25 cellular contexts compared by ENCODE assay signal in the genomic region with DNA sequence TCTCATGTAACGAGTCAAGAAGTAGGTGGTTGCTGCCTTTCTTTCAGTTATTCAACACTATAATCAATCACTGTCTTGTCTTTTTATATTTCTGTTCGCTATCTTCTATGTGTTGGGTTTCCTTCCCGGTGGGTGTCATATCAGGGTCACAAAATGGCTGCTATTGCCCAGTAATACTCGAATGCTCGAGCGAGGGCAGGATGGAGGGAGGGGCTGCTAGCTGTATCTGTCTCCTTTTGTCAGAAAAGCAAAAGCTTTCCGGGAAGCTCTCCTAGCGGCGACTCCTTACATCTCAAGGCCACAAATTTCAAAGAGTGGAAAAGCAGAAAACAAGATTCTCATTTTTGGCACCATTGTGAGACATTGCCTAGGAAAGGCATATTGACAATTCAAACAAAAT. TPM values are rescaled to one million over a fixed set of nuclear protein-coding genes. Genes with fewer than 3 reads are reported as not detected.
DNase-seq lines count a peak whose midpoint lies in the region; ATAC-seq and TF ChIP-seq lines count a peak whose summit lies in the region.
"Had no signal": no experiment of that assay in that cellular context is flagged by ENCODE, and none has a peak within 500 bp of the region (broad histone marks: within the 10 kb centered on the region; RNA-seq: fewer than 3 reads in every experiment).

No MANE protein-coding gene starts in this region.

- no peak overlapping the region for H4K91ac ChIP-seq in neuronal stem cell (ENCODE audit: low read depth, low read length, poor library complexity)

- H3K23ac ChIP-seq in neuronal stem cell (ENCODE audit: low read depth, low read length, poor library complexity) = no peak overlapping the region

- 0 out of 2 replicates have a peak, but pooled peaks cover 8% of the 10 kb centered on the region for H3K4me1 Mint-ChIP-seq in WTC11
- H3K4me1 Mint-ChIP-seq in nephron progenitor cell = no peaks in the 10 kb centered on the region
- H3K4me1 Mint-ChIP-seq in activated T-helper 2 cell treated with anti-CD3 and anti-CD28 coated beads, Interferon-gamma antibody, Interleukin-2, Interleukin-4, amounts not matched to agents 10 μg/mL and 5 μg/mL and 100 μg/mL, durations not matched to agents 14 hours and 24 hours and 36 hours (ENCODE audit: low read depth) = peaks cover 4% of the 10 kb centered on the region
- H3K4me1 Mint-ChIP-seq: CD8-positive, alpha-beta memory T cell had no signal

- H3K9me3 ChIP-seq in neuronal stem cell (replicated peaks in 1 of 2; ENCODE audit: control insufficient read depth in 2 of 2, insufficient read depth in 1 of 2, low read depth in 1 of 2, low read length in 2 of 2) = no peaks in the 10 kb centered on the region
- H3K9me3 ChIP-seq: A549; BE2C; BLaER1 treated with 17β-estradiol and CSF1 and Interleukin-3, amounts not matched to agents 10 nM and 100 nM; HAP-1 had no signal

- POLR2A ChIA-PET in WTC11 (lab: Charles Lee) = no interaction called here

- H3K18ac ChIP-seq in neuronal stem cell (ENCODE audit: low read length) = no peak overlapping the region

- H3K4me3 Mint-ChIP-seq in WTC11 (no peak overlapping the region), nephron progenitor cell (no peak overlapping the region)
- H3K4me3 Mint-ChIP-seq in activated T-helper 2 cell treated with anti-CD3 and anti-CD28 coated beads, Interferon-gamma antibody, Interleukin-2, Interleukin-4, amounts not matched to agents 10 μg/mL and 5 μg/mL and 100 μg/mL, durations not matched to agents 14 hours and 24 hours and 36 hours (ENCODE audit: low read depth) = no peak overlapping the region
- H3K4me3 Mint-ChIP-seq: CD14-positive monocyte; CD4-positive, alpha-beta T cell; CD8-positive, alpha-beta memory T cell; HFFc6 had no signal

- H3K27ac ChIP-seq in neuronal stem cell (replicated peaks; ENCODE audit: low read length) = no peak overlapping the region
- H3K27ac ChIP-seq: A549; BLaER1 treated with 17β-estradiol and CSF1 and Interleukin-3, amounts not matched to agents 10 nM and 100 nM had no signal

- H3K4ac ChIP-seq in neuronal stem cell (ENCODE audit: low read length) = no peak overlapping the region

- H3K27me3 Mint-ChIP-seq in WTC11 (ENCODE audit: low read depth) (no peaks in the 10 kb centered on the region), nephron progenitor cell (ENCODE audit: low read depth, poor library complexity) (peaks cover 2% of the 10 kb centered on the region)
- peaks cover 3% of the 10 kb centered on the region for H3K27me3 Mint-ChIP-seq in activated T-helper 2 cell treated with anti-CD3 and anti-CD28 coated beads, Interferon-gamma antibody, Interleukin-2, Interleukin-4, amounts not matched to agents 10 μg/mL and 5 μg/mL and 100 μg/mL, durations not matched to agents 14 hours and 24 hours and 36 hours (ENCODE audit: low read depth)
- H3K27me3 Mint-ChIP-seq: CD4-positive, alpha-beta T cell; CD8-positive, alpha-beta memory T cell had no signal

- H3K4me3 ChIP-seq in neuronal stem cell (ENCODE audit: low read length in 2 of 2) = no peak overlapping the region
- H3K4me3 ChIP-seq: A549; BLaER1 treated with 17β-estradiol and CSF1 and Interleukin-3, amounts not matched to agents 10 nM and 100 nM; GM12878; HAP-1 had no signal

- H3K9ac ChIP-seq in neuronal stem cell (ENCODE audit: low read depth, low read length, poor library complexity) = no peak overlapping the region
- H3K9ac ChIP-seq: BLaER1 treated with 17β-estradiol and CSF1 and Interleukin-3, amounts not matched to agents 10 nM and 100 nM had no signal

- no peak overlapping the region for H3K14ac ChIP-seq in neuronal stem cell (ENCODE audit: low read length)

- no peak overlapping the region for H4K8ac ChIP-seq in neuronal stem cell (ENCODE audit: low read depth, low read length)

- H3K79me1 ChIP-seq in neuronal stem cell (ENCODE audit: low read depth, low read length) = no peaks in the 10 kb centered on the region

- H3K36me3 Mint-ChIP-seq in WTC11 (no peaks in the 10 kb centered on the region), nephron progenitor cell (ENCODE audit: low read depth) (no peaks in the 10 kb centered on the region)
- H3K36me3 Mint-ChIP-seq in activated T-helper 2 cell treated with anti-CD3 and anti-CD28 coated beads, Interferon-gamma antibody, Interleukin-2, Interleukin-4, amounts not matched to agents 10 μg/mL and 5 μg/mL and 100 μg/mL, durations not matched to agents 14 hours and 24 hours and 36 hours (ENCODE audit: low read depth) = no peaks in the 10 kb centered on the region

- no peaks in the 10 kb centered on the region for H3K9me3 Mint-ChIP-seq in WTC11
- no peaks in the 10 kb centered on the region for H3K9me3 Mint-ChIP-seq in nephron progenitor cell
- H3K9me3 Mint-ChIP-seq in activated T-helper 2 cell treated with anti-CD3 and anti-CD28 coated beads, Interferon-gamma antibody, Interleukin-2, Interleukin-4, amounts not matched to agents 10 μg/mL and 5 μg/mL and 100 μg/mL, durations not matched to agents 14 hours and 24 hours and 36 hours = no peaks in the 10 kb centered on the region
- H3K9me3 Mint-ChIP-seq: CD14-positive monocyte; CD4-positive, alpha-beta T cell; CD8-positive, alpha-beta memory T cell; HFFc6 had no signal

- intact Hi-C loops in activated T-helper 2 cell treated with anti-CD3 and anti-CD28 coated beads, Interferon-gamma antibody, Interleukin-2, Interleukin-4, amounts not matched to agents 10 μg/mL and 5 μg/mL and 100 μg/mL, durations not matched to agents 14 hours and 24 hours and 36 hours (cut with micrococcal nuclease) = no loop called here

- no peaks in the 10 kb centered on the region for H3K36me3 ChIP-seq in neuronal stem cell (replicated peaks in 1 of 2; ENCODE audit: control insufficient read depth in 2 of 2, insufficient read depth in 2 of 2, low read length in 2 of 2)
- H3K36me3 ChIP-seq: BE2C; BLaER1 treated with 17β-estradiol and CSF1 and Interleukin-3, amounts not matched to agents 10 nM and 100 nM; HAP-1 had no signal

- H3K27ac Mint-ChIP-seq in WTC11 = no peak overlapping the region
- H3K27ac Mint-ChIP-seq in nephron progenitor cell = peak overlapping the region; percentile 89
- no peak overlapping the region for H3K27ac Mint-ChIP-seq in activated T-helper 2 cell treated with anti-CD3 and anti-CD28 coated beads, Interferon-gamma antibody, Interleukin-2, Interleukin-4, amounts not matched to agents 10 μg/mL and 5 μg/mL and 100 μg/mL, durations not matched to agents 14 hours and 24 hours and 36 hours
- H3K27ac Mint-ChIP-seq: CD14-positive monocyte; CD4-positive, alpha-beta T cell; CD8-positive, alpha-beta memory T cell; HFFc6 had no signal

- H2BK12ac ChIP-seq in neuronal stem cell (ENCODE audit: low read length) = no peak overlapping the region

- peaks cover 0 to 4% of the 10 kb centered on the region in 2 donors for H3K4me1 ChIP-seq in neuronal stem cell (ENCODE audit: control insufficient read depth in 2 of 2, insufficient read depth in 1 of 2, low read depth in 1 of 2, low read length in 2 of 2)
- H3K4me1 ChIP-seq: A549, BE2C, HAP-1 had no signal

- peak; percentile 58; the same call in 1 of the 2 replicates for ATAC-seq in WTC11
- ATAC-seq: A549, GM12878 had no signal

- no peak for TF ChIP-seq CTCF in WTC11 (IDR thresholded peaks at IDR 0.05)
- TF ChIP-seq CTCF in nephron progenitor cell (IDR thresholded peaks at IDR 0.05) = no peak

- DNase-seq in NCI-H2227 (lab: John Stamatoyannopoulos, UW; ENCODE audit: unreplicated experiment) (peak; percentile 76), WTC11 (ENCODE audit: low spot score) (no peak), nephron progenitor cell (no peak), neuronal stem cell (ENCODE audit: low spot score) (no peak), NCI-H2171 (lab: John Stamatoyannopoulos, UW) (no peak), hippocampal formation (lab: John Stamatoyannopoulos, UW) (no peak)
- no peak for DNase-seq in stimulated activated CD4-positive, alpha-beta T cell treated with anti-CD3 and anti-CD28 coated beads, Interleukin-1b, Interleukin-23, amount 100 ng/mL, for 48 hours
- no peak for DNase-seq in activated T-helper 2 cell treated with anti-CD3 and anti-CD28 coated beads, Interferon-gamma antibody, Interleukin-2, Interleukin-4, amounts not matched to agents 10 μg/mL and 5 μg/mL and 100 μg/mL, durations not matched to agents 14 hours and 24 hours and 36 hours (ENCODE audit: low spot score)
- DNase-seq: 8988T; ACHN; AML-193; BE2C; CD4-positive, alpha-beta T cell; CD8-positive, alpha-beta memory T cell; DMS 273 treated with DMSO at 0.1 percent for 48 hours; DMS79; EL; GDM1; GOT3; HFFc6 had no signal

- CTCF ChIA-PET in WTC11 (lab: Charles Lee) = no interaction called here

- H3K4me2 ChIP-seq in neuronal stem cell (ENCODE audit: insufficient read depth, low read length, poor library complexity, severe bottlenecking) = no peak overlapping the region
- H3K4me2 ChIP-seq: A549; BLaER1 treated with 17β-estradiol and CSF1 and Interleukin-3, amounts not matched to agents 10 nM and 100 nM had no signal

- no peak overlapping the region for H2BK5ac ChIP-seq in neuronal stem cell (ENCODE audit: low read length)

- no peak overlapping the region for H2AK5ac ChIP-seq in neuronal stem cell (ENCODE audit: low read depth, low read length)

- no peak overlapping the region for H2BK120ac ChIP-seq in neuronal stem cell (ENCODE audit: low read depth, low read length)

- no peak overlapping the region for H2BK15ac ChIP-seq in neuronal stem cell (ENCODE audit: low read length)

- peak overlapping the region; percentile 35 for H2AFZ ChIP-seq in neuronal stem cell (ENCODE audit: low read length)

- WGBS in neuronal stem cell (ENCODE audit: extremely low coverage in 2 of 2, insufficient read length in 2 of 2, insufficient replicate concordance in 1 of 2), 2 donors = no CpG with 5 or more reads among the region's 9 CpGs

- no peaks in the 10 kb centered on the region for H3K27me3 ChIP-seq in neuronal stem cell (ENCODE audit: control insufficient read depth in 3 of 3, insufficient read depth in 3 of 3, low read depth in 1 of 3, low read length in 3 of 3)
- H3K27me3 ChIP-seq: BE2C; BLaER1 treated with 17β-estradiol and CSF1 and Interleukin-3, amounts not matched to agents 10 nM and 100 nM had no signal

RNA-seq across cellular contexts. Expression of gene GALNT3, which starts 16.4 kb away (rescaled TPM):
- 19.4 to 20.6 TPM (median 20.5 TPM) in 3 replicates for total RNA-seq in WTC11 (2021)
- 0.04 TPM for polyA plus RNA-seq in neuronal stem cell (2013, experiment 1 of 2)
- 0.04 TPM for polyA plus RNA-seq in neuronal stem cell (2013, experiment 2 of 2)
- total RNA-seq in activated T-helper 2 cell treated with anti-CD3 and anti-CD28 coated beads, Interferon-gamma antibody, Interleukin-2, Interleukin-4, amounts not matched to agents 10 μg/mL and 5 μg/mL and 100 μg/mL, durations not matched to agents 14 hours and 24 hours and 36 hours = 21.3 and 21.6 TPM in 2 replicates
